28 cellular contexts compared by ENCODE assay signal in genomic region chr10:68125770-68126169, GRCh38. TPM values are rescaled to one million over a fixed set of nuclear protein-coding genes. Genes with fewer than 3 reads are reported as not detected.
DNase-seq lines count a peak whose midpoint lies in the region; ATAC-seq, FAIRE-seq and TF ChIP-seq lines count a peak whose summit lies in the region.
"Had no signal": no experiment of that assay in that cellular context is flagged by ENCODE, and none has a peak within 500 bp of the region (broad histone marks: within the 10 kb centered on the region; RNA-seq: fewer than 3 reads in every experiment).

No MANE protein-coding gene starts in this region.

- H3K4me1 Mint-ChIP-seq in Caco-2 (ENCODE audit: low read depth, unreplicated experiment): peaks cover 13% of the 10 kb centered on the region
- H3K4me1 Mint-ChIP-seq: neural crest cell had no signal

- no peaks in the 10 kb centered on the region for H3K9me1 ChIP-seq in K562 (ENCODE audit: control insufficient read depth, insufficient read depth, low read length)

- no peaks in the 10 kb centered on the region for H3K36me3 Mint-ChIP-seq in Caco-2 (ENCODE audit: insufficient read depth, unreplicated experiment)

- H3K4me3 Mint-ChIP-seq in Caco-2 (ENCODE audit: unreplicated experiment): no peak overlapping the region
- H3K4me3 Mint-ChIP-seq: activated T-cell treated with anti-CD3 and anti-CD28 coated beads, Interleukin-2, amount 50 U/mL, for 24 hours; neural crest cell had no signal

- H3K9ac ChIP-seq in K562 (ENCODE audit: insufficient read depth in 1 of 2, low read depth in 2 of 2, low read length in 2 of 2) (no peak overlapping the region), neuronal stem cell (ENCODE audit: low read depth, low read length, poor library complexity) (no peak overlapping the region)
- H3K9ac ChIP-seq: BLaER1 had no signal

- FAIRE-seq in K562 (lab: Jason Lieb, UNC): no peak
- FAIRE-seq: H1, kidney had no signal

- no peak overlapping the region for H2BK120ac ChIP-seq in neuronal stem cell (ENCODE audit: low read depth, low read length)

- H2AK5ac ChIP-seq in neuronal stem cell (ENCODE audit: low read depth, low read length): no peak overlapping the region

- no peak for TF ChIP-seq POLR2A in K562 (conservative IDR thresholded peaks at IDR 0.05)

- H3K4me3 ChIP-seq in Caco-2 (ENCODE audit: low read depth, low read length) (no peak overlapping the region), K562 (no peak overlapping the region), neuronal stem cell (ENCODE audit: low read length in 2 of 2) (no peak overlapping the region)
- H3K4me3 ChIP-seq: BLaER1, prostate gland, spleen had no signal

- H3K4ac ChIP-seq in neuronal stem cell (ENCODE audit: low read length): no peak overlapping the region

- no peak overlapping the region for H3K18ac ChIP-seq in neuronal stem cell (ENCODE audit: low read length)

- TF ChIP-seq CTCF in Caco-2 (IDR thresholded peaks at IDR 0.05; ENCODE audit: insufficient read depth in 1 of 2, low read depth in 1 of 2, low read length in 1 of 2, severe bottlenecking in 1 of 2, unreplicated experiment in 1 of 2) (no peak), K562 (IDR thresholded peaks at IDR 0.05 in 2 of 3, conservative IDR thresholded peaks at IDR 0.05 in 1 of 3; ENCODE audit: insufficient read depth in 2 of 3, low read depth in 1 of 3, low read length in 3 of 3) (no peak), omental fat pad (IDR thresholded peaks at IDR 0.05) (no peak)

- H3K9me3 ChIP-seq in Caco-2 (no peaks in the 10 kb centered on the region), K562 (replicated peaks; ENCODE audit: control insufficient read depth, insufficient read depth, low read depth, low read length) (no peaks in the 10 kb centered on the region), neuronal stem cell (replicated peaks in 1 of 2; ENCODE audit: control insufficient read depth in 2 of 2, insufficient read depth in 1 of 2, low read depth in 1 of 2, low read length in 2 of 2) (no peaks in the 10 kb centered on the region)
- H3K9me3 ChIP-seq: BLaER1, prostate gland, spleen had no signal

- POLR2A ChIA-PET in Caco-2 (lab: Charles Lee) (interaction anchor here (0.9 kb wide), 1 partner anchor 105 kb away, joined by 4 read pairs; no protein-coding TSS in a partner anchor), K562 (lab: Yijun Ruan, JAX) (interaction anchor here (0.6 kb wide), 1 partner anchor 236 kb away, joined by 4 read pairs; no protein-coding TSS in a partner anchor)

- H3K27ac ChIP-seq in K562 (ENCODE audit: extremely low read depth, low read depth, low read length) (no peak overlapping the region), neuronal stem cell (replicated peaks; ENCODE audit: low read length) (no peak overlapping the region)
- H3K27ac ChIP-seq: BLaER1, brain microvascular endothelial cell, prostate gland, spleen, WERI-Rb-1 had no signal

- CTCF ChIA-PET in Caco-2 (lab: Charles Lee): interaction anchor here (0.6 to 1.0 kb wide), 5 partner anchors 29 to 270 kb away, joined by 3 to 4 read pairs (median 3); no protein-coding TSS in a partner anchor
- CTCF ChIA-PET in K562 (lab: Yijun Ruan, JAX; ENCODE audit: low intra/inter-chr PET ratio): no interaction called here

- H3K23ac ChIP-seq in neuronal stem cell (ENCODE audit: low read depth, low read length, poor library complexity): no peak overlapping the region

- DNase-seq in Caco-2: peak; percentile 78 to 86
- DNase-seq in HT-29 (ENCODE audit: low spot score): peak; percentile 49
- DNase-seq in K562 (ENCODE audit: extremely low read depth in 1 of 4, low spot score in 3 of 4): no peak
- no peak for DNase-seq in omental fat pad (ENCODE audit: low spot score)
- DNase-seq in foreskin melanocyte: no peak
- no peak for DNase-seq in neuronal stem cell (ENCODE audit: low spot score)
- DNase-seq: activated CD4-positive, alpha-beta T cell treated with anti-CD3 and anti-CD28 coated beads for 48 hours; activated T-cell treated with anti-CD3 and anti-CD28 coated beads, Interleukin-2, amount 50 U/mL, for 24 hours; brain microvascular endothelial cell; COR-L47; DMS79; GDM1; glutamatergic neuron; KG1; kidney; mammary epithelial cell; NCI-H146; SIG-M5; spleen; T1000; WERI-Rb-1 had no signal

- no peaks in the 10 kb centered on the region for H4K20me1 ChIP-seq in K562 (replicated peaks; ENCODE audit: control insufficient read depth, insufficient read depth, low read length)
- H4K20me1 ChIP-seq: BLaER1 had no signal

- H3K14ac ChIP-seq in neuronal stem cell (ENCODE audit: low read length): no peak overlapping the region

- H2AFZ ChIP-seq in K562 (ENCODE audit: low read depth, low read length) (no peak overlapping the region), neuronal stem cell (ENCODE audit: low read length) (no peak overlapping the region)

- no peak overlapping the region for H4K8ac ChIP-seq in neuronal stem cell (ENCODE audit: low read depth, low read length)

- ATAC-seq in K562 (no peak), omental fat pad (ENCODE audit: low FRiP score) (peak; percentile 67), HG02759 (IDR thresholded peaks at IDR 0.05; ENCODE audit: unreplicated experiment) (no peak), HG02973 (IDR thresholded peaks at IDR 0.05; ENCODE audit: unreplicated experiment) (no peak)

- no peak for TF ChIP-seq RAD21 in K562 (CRISPR knock-in tag; conservative IDR thresholded peaks at IDR 0.05 in 1 of 2, IDR thresholded peaks at IDR 0.05 in 1 of 2)

- no peak overlapping the region for H3K4me2 ChIP-seq in K562 (ENCODE audit: insufficient read depth, low read length)
- H3K4me2 ChIP-seq in neuronal stem cell (ENCODE audit: insufficient read depth, low read length, poor library complexity, severe bottlenecking): no peak overlapping the region
- H3K4me2 ChIP-seq: BLaER1 had no signal

- BruUV-seq in Caco-2 (replicated peaks; lab: Mats Ljungman, UMichigan): no TSS peak
- no TSS peak for BruUV-seq in K562 (replicated peaks; lab: Mats Ljungman, UMichigan)

- H3K79me1 ChIP-seq in neuronal stem cell (ENCODE audit: low read depth, low read length): no peaks in the 10 kb centered on the region

- WGBS in K562 (ENCODE audit: insufficient coverage, low coverage, missing lambda C conversion rate): 5% methylated on average over 1 of the region's 1 CpG
- no CpG with 5 or more reads among the region's 1 CpG for WGBS in neuronal stem cell (ENCODE audit: extremely low coverage in 2 of 2, insufficient read length in 2 of 2, insufficient replicate concordance in 1 of 2), 2 donors

- intact Hi-C loops in Caco-2 (cut with micrococcal nuclease; ENCODE audit: unreplicated experiment): loop anchor here (1.0 kb wide), 1 partner anchor 19 kb away; no protein-coding TSS in a partner anchor
- intact Hi-C loops in K562 (cut with micrococcal nuclease): no loop called here

- H2BK15ac ChIP-seq in neuronal stem cell (ENCODE audit: low read length): no peak overlapping the region

- no peaks in the 10 kb centered on the region for H3K79me2 ChIP-seq in K562 (ENCODE audit: control insufficient read depth, insufficient read depth, low read length)

- in situ Hi-C loops in K562 (cut with MboI): no loop called here

- no peaks in the 10 kb centered on the region for H3K27me3 Mint-ChIP-seq in Caco-2 (ENCODE audit: insufficient read depth, unreplicated experiment)
- H3K27me3 Mint-ChIP-seq: activated T-cell treated with anti-CD3 and anti-CD28 coated beads, Interleukin-2, amount 50 U/mL, for 24 hours had no signal

- H2BK12ac ChIP-seq in neuronal stem cell (ENCODE audit: low read length): no peak overlapping the region

- H2BK5ac ChIP-seq in neuronal stem cell (ENCODE audit: low read length): no peak overlapping the region

- H4K91ac ChIP-seq in neuronal stem cell (ENCODE audit: low read depth, low read length, poor library complexity): no peak overlapping the region

- no peaks in the 10 kb centered on the region for H3K9me3 Mint-ChIP-seq in Caco-2 (ENCODE audit: unreplicated experiment)
- H3K9me3 Mint-ChIP-seq: activated T-cell treated with anti-CD3 and anti-CD28 coated beads, Interleukin-2, amount 50 U/mL, for 24 hours; neural crest cell had no signal

- H3K27me3 ChIP-seq in Caco-2 (replicated peaks; ENCODE audit: control insufficient read depth, insufficient read depth, low read length) (no peaks in the 10 kb centered on the region), K562 (ENCODE audit: control insufficient read depth in 2 of 2, insufficient read depth in 2 of 2, low read length in 2 of 2) (peaks cover 5 to 15% of the 10 kb centered on the region in 2 experiments; a peak in 4 of 5 replicates), neuronal stem cell (ENCODE audit: control insufficient read depth in 3 of 3, insufficient read depth in 3 of 3, low read depth in 1 of 3, low read length in 3 of 3) (peaks cover 0 to 11% (median 0%) of the 10 kb centered on the region in 3 experiments)
- H3K27me3 ChIP-seq: BLaER1, brain microvascular endothelial cell, spleen had no signal

- H3K27ac Mint-ChIP-seq in Caco-2 (ENCODE audit: unreplicated experiment): no peak overlapping the region
- H3K27ac Mint-ChIP-seq: activated T-cell treated with anti-CD3 and anti-CD28 coated beads, Interleukin-2, amount 50 U/mL, for 24 hours had no signal

- no peak for TF ChIP-seq EP300 in K562 (IDR thresholded peaks at IDR 0.05; ENCODE audit: low read length)

- no peaks in the 10 kb centered on the region for H3K36me3 ChIP-seq in Caco-2 (ENCODE audit: control insufficient read depth, insufficient read depth, low read length)
- H3K36me3 ChIP-seq in K562 (ENCODE audit: control insufficient read depth, insufficient read depth, low read length): no peaks in the 10 kb centered on the region
- H3K36me3 ChIP-seq in neuronal stem cell (replicated peaks in 1 of 2; ENCODE audit: control insufficient read depth in 2 of 2, insufficient read depth in 2 of 2, low read length in 2 of 2): no peaks in the 10 kb centered on the region
- H3K36me3 ChIP-seq: BLaER1, brain microvascular endothelial cell, prostate gland, spleen, WERI-Rb-1 had no signal

- peaks cover 22% of the 10 kb centered on the region for H3K4me1 ChIP-seq in Caco-2
- no peaks in the 10 kb centered on the region for H3K4me1 ChIP-seq in K562 (replicated peaks in 1 of 2; ENCODE audit: control insufficient read depth in 2 of 2, insufficient read depth in 2 of 2, low read length in 2 of 2)
- no peaks in the 10 kb centered on the region for H3K4me1 ChIP-seq in neuronal stem cell (ENCODE audit: control insufficient read depth in 2 of 2, insufficient read depth in 1 of 2, low read depth in 1 of 2, low read length in 2 of 2)
- H3K4me1 ChIP-seq: BLaER1, prostate gland, spleen had no signal

RNA-seq across cellular contexts. Expression of gene MYPN, which starts 16.5 kb away (rescaled TPM):
- total RNA-seq in Caco-2 (2022) (not detected in 2 replicates), K562 (2014; rRNA removed) (not detected in 2 replicates), K562 (2014; rRNA removed; fragmentation: Illumina TruSeq; extraction: Trizol) (not detected in 2 replicates), K562 (2015; rRNA removed; fragmentation: Illumina TruSeq; extraction: Trizol) (not detected in 2 replicates), K562 (2021) (not detected in 2 replicates), omental fat pad (not detected)
- total RNA-seq in HT-29 (2014; rRNA removed; shearing (Covaris generic)): not detected in 2 replicates
- not detected in 2 replicates for total RNA-seq in K562 (2011; cell fraction: chromatin; rRNA removed; ENCODE audit: low replicate concordance)
- total RNA-seq in K562 (2011; cell fraction: nucleolus; rRNA removed): not detected in 2 replicates
- not detected in 2 replicates for total RNA-seq in K562 (2011; cell fraction: nucleoplasm; rRNA removed)
- polyA plus RNA-seq in K562 (2011; rRNA removed) (not detected in 2 replicates), K562 (2014; fragmentation: Illumina TruSeq; extraction: Trizol) (not detected in 2 replicates), K562 (2014; fragmentation: Nextera tagmentation; extraction: Ambion mirVana) (not detected), K562 (2014; rRNA removed) (not detected in 2 replicates)
- not detected in 2 replicates for polyA plus RNA-seq in K562 (2011; cell fraction: cytosol; rRNA removed)
- not detected in 2 replicates for polyA plus RNA-seq in K562 (2011; cell fraction: nucleus; rRNA removed)
- not detected in 2 replicates for polyA plus RNA-seq in K562 (2012)
- not detected in 2 replicates for polyA minus RNA-seq in K562 (2011; rRNA and poly(A)+ RNA removed)
- 0.48 and 0.73 TPM in 2 replicates for polyA minus RNA-seq in K562 (2011; cell fraction: cytosol; rRNA and poly(A)+ RNA removed)
- polyA minus RNA-seq in K562 (2011; cell fraction: nucleus; rRNA and poly(A)+ RNA removed): 0.11 TPM in 1 of 2 replicates, not detected in the other
- polyA plus RNA-seq in neuronal stem cell (2013, experiment 1 of 2): 0.01 TPM
- polyA plus RNA-seq in neuronal stem cell (2013, experiment 2 of 2): 0.01 TPM
- total RNA-seq: H1, neural crest cell, subcutaneous adipose tissue had no signal
- polyA plus RNA-seq: H1 had no signal

RNA-seq across cellular contexts. Expression of gene HERC4, which starts 50.7 kb away (rescaled TPM):
- total RNA-seq in Caco-2 (2022) (59.4 and 65.2 TPM in 2 replicates), K562 (2014; rRNA removed) (15.8 and 17.5 TPM in 2 replicates), K562 (2014; rRNA removed; fragmentation: Illumina TruSeq; extraction: Trizol) (33.5 and 40.5 TPM in 2 replicates), K562 (2015; rRNA removed; fragmentation: Illumina TruSeq; extraction: Trizol) (27.1 and 30.6 TPM in 2 replicates), K562 (2021) (26.3 and 29.8 TPM in 2 replicates), omental fat pad (10 to 100 TPM; 37.0 to 67.6 (median 50.5) TPM)
- 15.8 and 19.4 TPM in 2 replicates for total RNA-seq in HT-29 (2014; rRNA removed; shearing (Covaris generic))
- total RNA-seq in K562 (2011; cell fraction: chromatin; rRNA removed; ENCODE audit: low replicate concordance): 62.0 and 186 TPM in 2 replicates
- total RNA-seq in K562 (2011; cell fraction: nucleolus; rRNA removed): 26.7 and 30.8 TPM in 2 replicates
- 81.7 and 136 TPM in 2 replicates for total RNA-seq in K562 (2011; cell fraction: nucleoplasm; rRNA removed)
- polyA plus RNA-seq in K562 (2011; rRNA removed) (22.5 and 25.6 TPM in 2 replicates), K562 (2014; fragmentation: Illumina TruSeq; extraction: Trizol) (18.6 and 22.8 TPM in 2 replicates), K562 (2014; fragmentation: Nextera tagmentation; extraction: Ambion mirVana) (10 to 100 TPM; 12.5 to 17.4 TPM), K562 (2014; rRNA removed) (17.2 and 22.5 TPM in 2 replicates)
- 3.8 and 9.3 TPM in 2 replicates for polyA plus RNA-seq in K562 (2011; cell fraction: cytosol; rRNA removed)
- polyA plus RNA-seq in K562 (2011; cell fraction: nucleus; rRNA removed): 18.5 and 25.6 TPM in 2 replicates
- 20.8 and 24.5 TPM in 2 replicates for polyA plus RNA-seq in K562 (2012)
- polyA minus RNA-seq in K562 (2011; rRNA and poly(A)+ RNA removed): 45.3 and 52.7 TPM in 2 replicates
- 11.3 and 14.3 TPM in 2 replicates for polyA minus RNA-seq in K562 (2011; cell fraction: cytosol; rRNA and poly(A)+ RNA removed)
- polyA minus RNA-seq in K562 (2011; cell fraction: nucleus; rRNA and poly(A)+ RNA removed): 26.0 and 42.8 TPM in 2 replicates
- 17.4 TPM for polyA plus RNA-seq in neuronal stem cell (2013, experiment 1 of 2)
- 18.2 TPM for polyA plus RNA-seq in neuronal stem cell (2013, experiment 2 of 2)

Comparison
In these comparisons a context has a peak if more than half of its experiments do, and no peak if none do; other contexts are left out.
1. DNase-seq: peak in Caco-2 (2 of 2) and HT-29 (single experiment); none in K562 (0 of 4), omental fat pad (single experiment), foreskin melanocyte (single experiment) and neuronal stem cell (single experiment).